ENCODE assay signal across 1 cellular context in the genomic region with DNA sequence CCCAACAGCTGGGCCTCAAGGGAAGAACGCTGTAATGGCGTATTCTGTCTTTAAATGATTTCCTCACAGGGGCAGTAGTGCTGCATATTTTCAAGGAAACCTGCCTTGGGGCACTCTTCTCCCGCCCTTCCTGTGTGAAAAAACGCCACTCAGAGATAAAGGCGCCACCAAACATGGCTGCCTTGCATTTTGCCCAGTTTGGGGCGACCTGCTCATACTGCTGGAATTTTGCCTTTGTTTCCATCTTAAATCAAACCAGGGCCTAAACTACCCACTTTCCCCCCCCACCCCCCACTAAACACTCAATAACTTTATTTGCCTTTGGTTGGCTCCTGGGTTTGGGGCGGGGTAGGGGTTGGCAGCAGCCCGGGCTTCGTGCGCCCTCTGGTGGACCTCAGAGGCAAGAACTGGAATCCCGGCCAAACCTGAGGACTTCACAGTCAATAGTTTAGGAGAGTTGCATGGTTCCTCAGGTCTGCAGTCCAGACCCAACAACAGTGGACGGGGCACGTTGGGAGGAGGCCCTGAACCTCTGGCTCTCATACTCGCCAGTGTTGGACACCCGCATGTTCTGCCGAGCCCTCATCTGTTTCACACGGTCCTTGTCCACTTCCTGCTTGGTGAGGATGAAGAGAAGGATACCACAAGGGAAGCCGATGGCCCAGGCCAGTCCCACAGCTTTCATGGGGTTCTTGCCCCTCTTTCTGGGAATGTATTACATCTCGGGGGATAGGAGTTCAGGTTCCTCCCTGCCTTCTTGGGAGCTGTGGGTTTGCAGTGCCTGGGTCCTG.
TF ChIP-seq lines count a peak whose summit lies in the region.

No MANE protein-coding gene starts in this region.

TF ChIP-seq in SK-N-SH treated with all-trans-retinoic acid at 6 μM for 48 hours, 23 proteins besides CTCF, POLR2A, EP300 and RAD21 (continued from another document):
- no peak for TF ChIP-seq PATZ1 (CRISPR knock-in tag; IDR thresholded peaks at IDR 0.05; ENCODE audit: borderline replicate concordance)
